8 cellular contexts compared by ENCODE assay signal in genomic region chr17:35101036-35101435, GRCh38. TPM values are rescaled to one million over a fixed set of nuclear protein-coding genes. Genes with fewer than 3 reads are reported as not detected.
"Had no signal": no experiment of that assay in that cellular context is flagged by ENCODE, and none has a peak within 500 bp of the region (broad histone marks: within the 10 kb centered on the region; RNA-seq: fewer than 3 reads in every experiment).

No MANE protein-coding gene starts in this region.

- H3K27ac Mint-ChIP-seq: GM23338, H9 had no signal

- DNase-seq: H9, HCEC 1CT, KBM-7 had no signal

- H3K9me3 Mint-ChIP-seq: GM23338, H9 had no signal

- H3K4me3 ChIP-seq: GM23338 had no signal

- H3K4me3 Mint-ChIP-seq: GM23338, H9, IgD-negative memory B cell had no signal

- H3K4me1 Mint-ChIP-seq: GM23338, H9, IgD-negative memory B cell had no signal

- ATAC-seq: GM23338, HepG2 had no signal

- H3K27me3 Mint-ChIP-seq: IgD-negative memory B cell had no signal

RNA-seq across cellular contexts. Expression of gene FNDC8, which starts 20.4 kb away (rescaled TPM):
- total RNA-seq: GM23338, H1, H9, HepG2, HT1080 had no signal

RNA-seq across cellular contexts. Expression of gene UNC45B, which starts 46.6 kb away (rescaled TPM):
- total RNA-seq: HepG2, HT1080 had no signal
